ENCODE assay signal across 1 cellular context in the genomic region with DNA sequence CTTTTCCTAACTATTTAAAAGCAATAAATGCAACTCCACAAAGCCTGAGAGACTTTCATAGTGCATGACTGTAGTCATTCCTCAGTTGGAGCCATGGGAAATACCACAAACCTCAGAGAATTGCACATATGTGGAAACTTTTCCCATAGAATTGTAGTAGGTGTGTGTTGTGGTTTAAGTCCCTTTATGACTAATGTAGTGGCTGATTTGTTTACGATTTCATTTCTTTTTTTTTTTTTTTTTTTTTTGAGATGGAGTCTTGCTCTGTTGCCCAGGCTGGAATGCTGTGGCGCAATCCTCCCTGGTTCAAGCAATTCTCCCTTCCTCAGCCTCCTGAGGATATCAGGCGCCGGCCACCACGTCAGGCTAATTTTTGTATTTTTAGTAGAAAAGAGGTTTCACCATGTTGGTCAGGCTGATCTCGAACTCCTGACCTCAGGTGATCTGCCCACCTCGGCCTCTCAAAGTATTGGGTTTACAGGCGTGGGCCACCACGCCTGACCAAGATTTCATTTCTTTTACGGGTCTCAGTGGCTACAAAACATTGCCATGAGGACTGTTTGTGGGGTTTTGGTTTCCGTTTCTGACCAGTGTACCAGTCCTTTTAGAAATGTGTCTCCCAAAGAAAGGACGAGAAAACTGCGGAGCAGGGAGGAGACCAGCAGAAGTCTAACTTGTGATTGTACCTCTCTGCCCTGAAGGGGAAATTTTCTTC.
TF ChIP-seq lines count a peak whose summit lies in the region.

No MANE protein-coding gene starts in this region.

TF ChIP-seq in GM12878, 131 proteins besides CTCF, POLR2A, EP300 and RAD21 (continued from another document and continues in another):
- TF ChIP-seq, protein P1, sequence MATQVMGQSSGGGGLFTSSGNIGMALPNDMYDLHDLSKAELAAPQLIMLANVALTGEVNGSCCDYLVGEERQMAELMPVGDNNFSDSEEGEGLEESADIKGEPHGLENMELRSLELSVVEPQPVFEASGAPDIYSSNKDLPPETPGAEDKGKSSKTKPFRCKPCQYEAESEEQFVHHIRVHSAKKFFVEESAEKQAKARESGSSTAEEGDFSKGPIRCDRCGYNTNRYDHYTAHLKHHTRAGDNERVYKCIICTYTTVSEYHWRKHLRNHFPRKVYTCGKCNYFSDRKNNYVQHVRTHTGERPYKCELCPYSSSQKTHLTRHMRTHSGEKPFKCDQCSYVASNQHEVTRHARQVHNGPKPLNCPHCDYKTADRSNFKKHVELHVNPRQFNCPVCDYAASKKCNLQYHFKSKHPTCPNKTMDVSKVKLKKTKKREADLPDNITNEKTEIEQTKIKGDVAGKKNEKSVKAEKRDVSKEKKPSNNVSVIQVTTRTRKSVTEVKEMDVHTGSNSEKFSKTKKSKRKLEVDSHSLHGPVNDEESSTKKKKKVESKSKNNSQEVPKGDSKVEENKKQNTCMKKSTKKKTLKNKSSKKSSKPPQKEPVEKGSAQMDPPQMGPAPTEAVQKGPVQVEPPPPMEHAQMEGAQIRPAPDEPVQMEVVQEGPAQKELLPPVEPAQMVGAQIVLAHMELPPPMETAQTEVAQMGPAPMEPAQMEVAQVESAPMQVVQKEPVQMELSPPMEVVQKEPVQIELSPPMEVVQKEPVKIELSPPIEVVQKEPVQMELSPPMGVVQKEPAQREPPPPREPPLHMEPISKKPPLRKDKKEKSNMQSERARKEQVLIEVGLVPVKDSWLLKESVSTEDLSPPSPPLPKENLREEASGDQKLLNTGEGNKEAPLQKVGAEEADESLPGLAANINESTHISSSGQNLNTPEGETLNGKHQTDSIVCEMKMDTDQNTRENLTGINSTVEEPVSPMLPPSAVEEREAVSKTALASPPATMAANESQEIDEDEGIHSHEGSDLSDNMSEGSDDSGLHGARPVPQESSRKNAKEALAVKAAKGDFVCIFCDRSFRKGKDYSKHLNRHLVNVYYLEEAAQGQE (IDR thresholded peaks at IDR 0.05; ENCODE audit: low read depth, low read length) = no peak
- TF ChIP-seq NFYA (IDR thresholded peaks at IDR 0.05; ENCODE audit: borderline replicate concordance, low read depth, low read length) = no peak
- no peak for TF ChIP-seq TARDBP (IDR thresholded peaks at IDR 0.05; ENCODE audit: borderline replicate concordance)
- no peak for TF ChIP-seq SUZ12 (IDR thresholded peaks at IDR 0.05; ENCODE audit: unreplicated experiment)
- peak; percentile 48; the same call in 1 of the 2 replicates for TF ChIP-seq PML (IDR thresholded peaks at IDR 0.05; ENCODE audit: low read length)
- peak; percentile 38; the same call in 1 of the 2 replicates for TF ChIP-seq CREB1 (IDR thresholded peaks at IDR 0.05; ENCODE audit: low read depth)
- no peak for TF ChIP-seq HCFC1 (IDR thresholded peaks at IDR 0.05; ENCODE audit: low read length)
- no peak for TF ChIP-seq GABPA (IDR thresholded peaks at IDR 0.05; ENCODE audit: low read depth)
- TF ChIP-seq SPI1 (IDR thresholded peaks at IDR 0.05; ENCODE audit: borderline replicate concordance, insufficient read depth, low read depth, low read length) = no peak
- TF ChIP-seq TCF12 (IDR thresholded peaks at IDR 0.05; ENCODE audit: low read depth, low read length) = 0 out of 2 replicates have a peak, but pooled peaks have one; percentile 50
- TF ChIP-seq, protein P2, sequence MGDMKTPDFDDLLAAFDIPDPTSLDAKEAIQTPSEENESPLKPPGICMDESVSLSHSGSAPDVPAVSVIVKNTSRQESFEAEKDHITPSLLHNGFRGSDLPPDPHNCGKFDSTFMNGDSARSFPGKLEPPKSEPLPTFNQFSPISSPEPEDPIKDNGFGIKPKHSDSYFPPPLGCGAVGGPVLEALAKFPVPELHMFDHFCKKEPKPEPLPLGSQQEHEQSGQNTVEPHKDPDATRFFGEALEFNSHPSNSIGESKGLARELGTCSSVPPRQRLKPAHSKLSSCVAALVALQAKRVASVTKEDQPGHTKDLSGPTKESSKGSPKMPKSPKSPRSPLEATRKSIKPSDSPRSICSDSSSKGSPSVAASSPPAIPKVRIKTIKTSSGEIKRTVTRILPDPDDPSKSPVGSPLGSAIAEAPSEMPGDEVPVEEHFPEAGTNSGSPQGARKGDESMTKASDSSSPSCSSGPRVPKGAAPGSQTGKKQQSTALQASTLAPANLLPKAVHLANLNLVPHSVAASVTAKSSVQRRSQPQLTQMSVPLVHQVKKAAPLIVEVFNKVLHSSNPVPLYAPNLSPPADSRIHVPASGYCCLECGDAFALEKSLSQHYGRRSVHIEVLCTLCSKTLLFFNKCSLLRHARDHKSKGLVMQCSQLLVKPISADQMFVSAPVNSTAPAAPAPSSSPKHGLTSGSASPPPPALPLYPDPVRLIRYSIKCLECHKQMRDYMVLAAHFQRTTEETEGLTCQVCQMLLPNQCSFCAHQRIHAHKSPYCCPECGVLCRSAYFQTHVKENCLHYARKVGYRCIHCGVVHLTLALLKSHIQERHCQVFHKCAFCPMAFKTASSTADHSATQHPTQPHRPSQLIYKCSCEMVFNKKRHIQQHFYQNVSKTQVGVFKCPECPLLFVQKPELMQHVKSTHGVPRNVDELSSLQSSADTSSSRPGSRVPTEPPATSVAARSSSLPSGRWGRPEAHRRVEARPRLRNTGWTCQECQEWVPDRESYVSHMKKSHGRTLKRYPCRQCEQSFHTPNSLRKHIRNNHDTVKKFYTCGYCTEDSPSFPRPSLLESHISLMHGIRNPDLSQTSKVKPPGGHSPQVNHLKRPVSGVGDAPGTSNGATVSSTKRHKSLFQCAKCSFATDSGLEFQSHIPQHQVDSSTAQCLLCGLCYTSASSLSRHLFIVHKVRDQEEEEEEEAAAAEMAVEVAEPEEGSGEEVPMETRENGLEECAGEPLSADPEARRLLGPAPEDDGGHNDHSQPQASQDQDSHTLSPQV (IDR thresholded peaks at IDR 0.05) = no peak
- peak; percentile 82; the same call in 1 of the 2 replicates for TF ChIP-seq SMARCA5 (IDR thresholded peaks at IDR 0.05)
- TF ChIP-seq POLR2AphosphoS2 (IDR thresholded peaks at IDR 0.05; ENCODE audit: low read depth, low read length) = 0 out of 2 replicates have a peak, but pooled peaks have one; percentile 13
- peak; percentile 98 for TF ChIP-seq RUNX3 (IDR thresholded peaks at IDR 0.05; ENCODE audit: low read length)
- TF ChIP-seq, protein P3, sequence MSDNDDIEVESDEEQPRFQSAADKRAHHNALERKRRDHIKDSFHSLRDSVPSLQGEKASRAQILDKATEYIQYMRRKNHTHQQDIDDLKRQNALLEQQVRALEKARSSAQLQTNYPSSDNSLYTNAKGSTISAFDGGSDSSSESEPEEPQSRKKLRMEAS (IDR thresholded peaks at IDR 0.05; ENCODE audit: low read depth, low read length) = no peak
- TF ChIP-seq ZNF384 (IDR thresholded peaks at IDR 0.05; ENCODE audit: borderline replicate concordance, low read depth, low read length) = peak; percentile 86
- TF ChIP-seq ZBED1 (IDR thresholded peaks at IDR 0.05; ENCODE audit: borderline replicate concordance) = peak; percentile 90
- no peak for TF ChIP-seq STAT1 (conservative IDR thresholded peaks at IDR 0.05)
- TF ChIP-seq SUPT20H (IDR thresholded peaks at IDR 0.05; ENCODE audit: borderline replicate concordance, control insufficient read depth, low read depth, low read length) = no peak
- TF ChIP-seq, protein P4, sequence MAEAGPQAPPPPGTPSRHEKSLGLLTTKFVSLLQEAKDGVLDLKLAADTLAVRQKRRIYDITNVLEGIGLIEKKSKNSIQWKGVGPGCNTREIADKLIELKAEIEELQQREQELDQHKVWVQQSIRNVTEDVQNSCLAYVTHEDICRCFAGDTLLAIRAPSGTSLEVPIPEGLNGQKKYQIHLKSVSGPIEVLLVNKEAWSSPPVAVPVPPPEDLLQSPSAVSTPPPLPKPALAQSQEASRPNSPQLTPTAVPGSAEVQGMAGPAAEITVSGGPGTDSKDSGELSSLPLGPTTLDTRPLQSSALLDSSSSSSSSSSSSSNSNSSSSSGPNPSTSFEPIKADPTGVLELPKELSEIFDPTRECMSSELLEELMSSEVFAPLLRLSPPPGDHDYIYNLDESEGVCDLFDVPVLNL (IDR thresholded peaks at IDR 0.05; ENCODE audit: low read depth, low read length) = no peak
- TF ChIP-seq YBX1 (IDR thresholded peaks at IDR 0.05) = no peak
- no peak for TF ChIP-seq SREBF1 (IDR thresholded peaks at IDR 0.05; ENCODE audit: low read length)
- no peak for TF ChIP-seq ZZZ3 (IDR thresholded peaks at IDR 0.05; ENCODE audit: control insufficient read depth, insufficient read length, low read depth)
- TF ChIP-seq FOXM1 (IDR thresholded peaks at IDR 0.05; ENCODE audit: low read depth, low read length) = peak; percentile 81
- TF ChIP-seq HDAC6 (IDR thresholded peaks at IDR 0.05; ENCODE audit: unreplicated experiment) = no peak
- TF ChIP-seq JUND (IDR thresholded peaks at IDR 0.05; ENCODE audit: low read depth, low read length) = peak; percentile 65; the same call in 1 of the 2 replicates
- TF ChIP-seq HDGF (IDR thresholded peaks at IDR 0.05) = no peak; the same call in 1 of the 2 replicates
- no peak; the same call in 1 of the 2 replicates for TF ChIP-seq RBBP5 (conservative IDR thresholded peaks at IDR 0.05)
- no peak for TF ChIP-seq MYC (IDR thresholded peaks at IDR 0.05; ENCODE audit: insufficient read depth, insufficient read length, insufficient replicate concordance, low read length, severe bottlenecking)
- TF ChIP-seq, protein P5, sequence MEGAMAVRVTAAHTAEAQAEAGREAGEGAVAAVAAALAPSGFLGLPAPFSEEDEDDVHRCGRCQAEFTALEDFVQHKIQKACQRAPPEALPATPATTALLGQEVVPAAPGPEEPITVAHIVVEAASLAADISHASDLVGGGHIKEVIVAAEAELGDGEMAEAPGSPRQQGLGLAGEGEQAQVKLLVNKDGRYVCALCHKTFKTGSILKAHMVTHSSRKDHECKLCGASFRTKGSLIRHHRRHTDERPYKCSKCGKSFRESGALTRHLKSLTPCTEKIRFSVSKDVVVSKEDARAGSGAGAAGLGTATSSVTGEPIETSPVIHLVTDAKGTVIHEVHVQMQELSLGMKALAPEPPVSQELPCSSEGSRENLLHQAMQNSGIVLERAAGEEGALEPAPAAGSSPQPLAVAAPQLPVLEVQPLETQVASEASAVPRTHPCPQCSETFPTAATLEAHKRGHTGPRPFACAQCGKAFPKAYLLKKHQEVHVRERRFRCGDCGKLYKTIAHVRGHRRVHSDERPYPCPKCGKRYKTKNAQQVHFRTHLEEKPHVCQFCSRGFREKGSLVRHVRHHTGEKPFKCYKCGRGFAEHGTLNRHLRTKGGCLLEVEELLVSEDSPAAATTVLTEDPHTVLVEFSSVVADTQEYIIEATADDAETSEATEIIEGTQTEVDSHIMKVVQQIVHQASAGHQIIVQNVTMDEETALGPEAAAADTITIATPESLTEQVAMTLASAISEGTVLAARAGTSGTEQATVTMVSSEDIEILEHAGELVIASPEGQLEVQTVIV (IDR thresholded peaks at IDR 0.05; ENCODE audit: borderline replicate concordance, partially characterized antibody) = no peak
- no peak for TF ChIP-seq ZNF207 (IDR thresholded peaks at IDR 0.05; ENCODE audit: borderline replicate concordance)
- TF ChIP-seq, protein P6, sequence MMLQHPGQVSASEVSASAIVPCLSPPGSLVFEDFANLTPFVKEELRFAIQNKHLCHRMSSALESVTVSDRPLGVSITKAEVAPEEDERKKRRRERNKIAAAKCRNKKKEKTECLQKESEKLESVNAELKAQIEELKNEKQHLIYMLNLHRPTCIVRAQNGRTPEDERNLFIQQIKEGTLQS (IDR thresholded peaks at IDR 0.05; ENCODE audit: borderline replicate concordance, extremely low read depth, low read depth, low read length) = no peak
- no peak for TF ChIP-seq NRF1 (conservative IDR thresholded peaks at IDR 0.05; ENCODE audit: low read depth, low read length)
- TF ChIP-seq ETV6 (conservative IDR thresholded peaks at IDR 0.05 in 1 of 2, IDR thresholded peaks at IDR 0.05 in 1 of 2; ENCODE audit: borderline replicate concordance in 1 of 2, low read depth in 1 of 2) = no peak
- TF ChIP-seq NR2F1 (conservative IDR thresholded peaks at IDR 0.05) = 0 out of 2 replicates have a peak, but pooled peaks have one; percentile 37
- no peak for TF ChIP-seq ZNF622 (IDR thresholded peaks at IDR 0.05)
- TF ChIP-seq, protein P7, sequence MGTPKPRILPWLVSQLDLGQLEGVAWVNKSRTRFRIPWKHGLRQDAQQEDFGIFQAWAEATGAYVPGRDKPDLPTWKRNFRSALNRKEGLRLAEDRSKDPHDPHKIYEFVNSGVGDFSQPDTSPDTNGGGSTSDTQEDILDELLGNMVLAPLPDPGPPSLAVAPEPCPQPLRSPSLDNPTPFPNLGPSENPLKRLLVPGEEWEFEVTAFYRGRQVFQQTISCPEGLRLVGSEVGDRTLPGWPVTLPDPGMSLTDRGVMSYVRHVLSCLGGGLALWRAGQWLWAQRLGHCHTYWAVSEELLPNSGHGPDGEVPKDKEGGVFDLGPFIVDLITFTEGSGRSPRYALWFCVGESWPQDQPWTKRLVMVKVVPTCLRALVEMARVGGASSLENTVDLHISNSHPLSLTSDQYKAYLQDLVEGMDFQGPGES (IDR thresholded peaks at IDR 0.05) = no peak
- TF ChIP-seq, protein P8, sequence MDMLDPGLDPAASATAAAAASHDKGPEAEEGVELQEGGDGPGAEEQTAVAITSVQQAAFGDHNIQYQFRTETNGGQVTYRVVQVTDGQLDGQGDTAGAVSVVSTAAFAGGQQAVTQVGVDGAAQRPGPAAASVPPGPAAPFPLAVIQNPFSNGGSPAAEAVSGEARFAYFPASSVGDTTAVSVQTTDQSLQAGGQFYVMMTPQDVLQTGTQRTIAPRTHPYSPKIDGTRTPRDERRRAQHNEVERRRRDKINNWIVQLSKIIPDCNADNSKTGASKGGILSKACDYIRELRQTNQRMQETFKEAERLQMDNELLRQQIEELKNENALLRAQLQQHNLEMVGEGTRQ (IDR thresholded peaks at IDR 0.05; ENCODE audit: borderline replicate concordance, low read depth, low read length) = no peak
- TF ChIP-seq NFXL1 (IDR thresholded peaks at IDR 0.05; ENCODE audit: borderline replicate concordance) = no peak
- TF ChIP-seq ZNF274 (IDR thresholded peaks at IDR 0.05; ENCODE audit: insufficient read depth, insufficient read length) = no peak
- TF ChIP-seq PAX5 (IDR thresholded peaks at IDR 0.05; ENCODE audit: borderline replicate concordance, low read depth, low read length) = no peak
- TF ChIP-seq, protein P9, sequence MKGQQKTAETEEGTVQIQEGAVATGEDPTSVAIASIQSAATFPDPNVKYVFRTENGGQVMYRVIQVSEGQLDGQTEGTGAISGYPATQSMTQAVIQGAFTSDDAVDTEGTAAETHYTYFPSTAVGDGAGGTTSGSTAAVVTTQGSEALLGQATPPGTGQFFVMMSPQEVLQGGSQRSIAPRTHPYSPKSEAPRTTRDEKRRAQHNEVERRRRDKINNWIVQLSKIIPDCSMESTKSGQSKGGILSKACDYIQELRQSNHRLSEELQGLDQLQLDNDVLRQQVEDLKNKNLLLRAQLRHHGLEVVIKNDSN (IDR thresholded peaks at IDR 0.05; ENCODE audit: borderline replicate concordance, extremely low read length, insufficient read depth, low read depth, low read length) = no peak
- TF ChIP-seq, protein P10, sequence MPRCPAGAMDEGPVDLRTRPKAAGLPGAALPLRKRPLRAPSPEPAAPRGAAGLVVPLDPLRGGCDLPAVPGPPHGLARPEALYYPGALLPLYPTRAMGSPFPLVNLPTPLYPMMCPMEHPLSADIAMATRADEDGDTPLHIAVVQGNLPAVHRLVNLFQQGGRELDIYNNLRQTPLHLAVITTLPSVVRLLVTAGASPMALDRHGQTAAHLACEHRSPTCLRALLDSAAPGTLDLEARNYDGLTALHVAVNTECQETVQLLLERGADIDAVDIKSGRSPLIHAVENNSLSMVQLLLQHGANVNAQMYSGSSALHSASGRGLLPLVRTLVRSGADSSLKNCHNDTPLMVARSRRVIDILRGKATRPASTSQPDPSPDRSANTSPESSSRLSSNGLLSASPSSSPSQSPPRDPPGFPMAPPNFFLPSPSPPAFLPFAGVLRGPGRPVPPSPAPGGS (IDR thresholded peaks at IDR 0.05; ENCODE audit: borderline replicate concordance, insufficient read depth, low read depth, low read length, poor library complexity, severe bottlenecking) = peak; percentile 100
- no peak; the same call in 1 of the 2 replicates for TF ChIP-seq TBL1XR1 (IDR thresholded peaks at IDR 0.05; ENCODE audit: low read depth, low read length)
- no peak for TF ChIP-seq ASH2L (IDR thresholded peaks at IDR 0.05; ENCODE audit: borderline replicate concordance, low read depth)
- TF ChIP-seq ZSCAN29 (IDR thresholded peaks at IDR 0.05) = no peak
